25 cellular contexts compared by ENCODE assay signal in genomic region chr10:63468947-63469346, GRCh38.
"Had no signal": no experiment of that assay in that cellular context is flagged by ENCODE, and none has a peak within 500 bp of the region (broad histone marks: within the 10 kb centered on the region; RNA-seq: fewer than 3 reads in every experiment).

No MANE protein-coding gene starts in this region.

- H2AFZ ChIP-seq: PC-9 had no signal

- DNase-seq: activated CD4-positive, alpha-beta T cell treated with anti-CD3 and anti-CD28 coated beads for 36 hours; activated CD4-positive, alpha-beta T cell treated with anti-CD3 and anti-CD28 coated beads, Interleukin-2, amount 10 ng/mL, durations not matched to agents 7 days and 5 days; activated CD4-positive, alpha-beta T cell treated with anti-CD3 and anti-CD28 coated beads, Interleukin-2, amount 50 U/mL, for 48 hours; activated CD8-positive, alpha-beta T cell treated with anti-CD3 and anti-CD28 coated beads, Interleukin-2, amount 10 ng/mL, durations not matched to agents 7 days and 5 days; activated gamma-delta T cell; activated naive CD4-positive, alpha-beta T cell treated with Interleukin-2 at 50 U/mL for 16 hours; activated naive CD8-positive, alpha-beta T cell treated with anti-CD3 and anti-CD28 coated beads, Interleukin-2, amount 50 U/mL, for 24 hours; activated T-cell treated with anti-CD3 and anti-CD28 coated beads, Interleukin-2, amount 50 U/mL, for 24 hours; anterior cingulate cortex; caudate nucleus; cerebellar nuclear complex; cortex of kidney; NCI-H1092 treated with DMSO at 0.1 percent for 48 hours; NCI-H1417; NCI-H187 treated with DMSO at 0.1 percent for 48 hours; NCI-H2081; NCI-H2171 treated with DMSO at 0.1 percent for 48 hours; NCI-H226; NCI-H524 treated with DMSO at 0.1 percent for 48 hours; PC-9; Right ventricle myocardium superior had no signal

- H3K4me2 ChIP-seq: PC-9 had no signal

- FAIRE-seq: bronchial epithelial cell, TTC549 had no signal

- ATAC-seq: activated CD4-positive, alpha-beta T cell treated with anti-CD3 and anti-CD28 coated beads for 36 hours; activated CD4-positive, CD25-positive, alpha-beta regulatory T cell treated with anti-CD3 and anti-CD28 coated beads, Interleukin-2, amount 50 U/mL, for 24 hours; activated CD8-positive, alpha-beta T cell treated with anti-CD3 and anti-CD28 coated beads, Interleukin-2, amount 10 ng/mL, durations not matched to agents 7 days and 5 days; activated naive CD8-positive, alpha-beta T cell treated with anti-CD3 and anti-CD28 coated beads, Interleukin-2, amount 50 U/mL, for 24 hours; WTC11 had no signal

- H3K27ac ChIP-seq: PC-9 had no signal

- H3K4me3 ChIP-seq: PC-9 had no signal
